16 cellular contexts compared by ENCODE assay signal in the genomic region with DNA sequence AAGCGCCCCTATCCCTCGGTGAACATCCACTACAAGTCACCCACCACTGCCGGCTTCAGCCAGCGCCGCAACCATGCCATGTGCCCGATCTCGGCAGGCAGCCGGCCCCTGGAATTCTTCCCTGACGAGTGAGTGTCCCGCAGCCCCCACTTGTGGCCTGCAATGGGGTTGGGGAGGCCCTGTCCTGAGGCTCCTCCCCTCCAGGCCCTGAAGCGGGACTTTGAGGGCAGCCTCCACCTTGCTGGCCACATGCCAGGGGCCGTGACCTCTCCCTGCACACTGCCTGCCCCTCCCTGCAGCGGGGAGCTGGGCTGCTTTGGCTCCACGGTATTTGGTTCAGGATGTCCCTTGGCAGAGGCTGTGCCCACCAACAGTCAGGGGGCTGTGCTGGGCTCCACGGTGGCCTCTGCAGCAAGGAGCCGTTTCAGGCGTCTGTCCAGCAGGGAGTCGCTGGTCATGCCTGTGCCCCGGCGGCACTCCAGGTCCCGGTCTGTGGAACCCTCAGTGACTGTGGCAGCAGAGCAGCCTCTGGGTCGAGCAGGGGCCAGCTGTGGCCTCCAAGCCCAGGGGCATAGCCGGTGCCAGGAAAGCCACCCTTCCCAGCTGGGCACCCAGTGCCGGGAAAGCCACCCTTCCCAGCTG.
"Had no signal": no experiment of that assay in that cellular context is flagged by ENCODE, and none has a peak within 500 bp of the region (broad histone marks: within the 10 kb centered on the region; RNA-seq: fewer than 3 reads in every experiment).

No MANE protein-coding gene starts in this region.

- H3K4me1 ChIP-seq: sigmoid colon, testis had no signal

- H3K4me3 Mint-ChIP-seq: activated naive CD4-positive, alpha-beta T cell treated with anti-CD3 and anti-CD28 coated beads, Interleukin-2, amount 50 U/mL, for 24 hours; central memory CD8-positive, alpha-beta T cell; naive thymus-derived CD4-positive, alpha-beta T cell; stimulated activated naive CD8-positive, alpha-beta T cell treated with anti-CD3 and anti-CD28 coated beads, Interleukin-15, Interleukin-2, amounts not matched to agents 100 ng/mL and 50 ng/mL, for 24 hours had no signal

- H3K4me1 Mint-ChIP-seq: activated naive CD4-positive, alpha-beta T cell treated with anti-CD3 and anti-CD28 coated beads, Interleukin-2, amount 50 U/mL, for 24 hours; central memory CD8-positive, alpha-beta T cell had no signal

- H3K9me3 ChIP-seq: sigmoid colon, testis had no signal

- DNase-seq: activated CD4-positive, alpha-beta T cell treated with anti-CD3 and anti-CD28 coated beads, Interleukin-2, amount 50 U/mL, for 4 hours; activated CD4-positive, CD25-positive, alpha-beta regulatory T cell treated with anti-CD3 and anti-CD28 coated beads, Interleukin-2, amount 50 U/mL, for 72 hours; activated effector memory CD4-positive, alpha-beta T cell treated with Interleukin-2 at 50 U/mL for 16 hours; activated T-cell treated with anti-CD3 and anti-CD28 coated beads, Interleukin-2, amount 50 U/mL, for 1 hour; cortex of kidney; erythroblast; hippocampal formation; kidney glomerular epithelial cell; naive thymus-derived CD4-positive, alpha-beta T cell; sigmoid colon; T-helper 2 cell; testis had no signal

- H3K4me3 ChIP-seq: lung, sigmoid colon had no signal

- H3K27ac Mint-ChIP-seq: activated naive CD4-positive, alpha-beta T cell treated with anti-CD3 and anti-CD28 coated beads, Interleukin-2, amount 50 U/mL, for 24 hours; naive thymus-derived CD4-positive, alpha-beta T cell; stimulated activated naive CD8-positive, alpha-beta T cell treated with anti-CD3 and anti-CD28 coated beads, Interleukin-15, Interleukin-2, amounts not matched to agents 100 ng/mL and 50 ng/mL, for 24 hours had no signal

- ATAC-seq: naive thymus-derived CD4-positive, alpha-beta T cell had no signal

- H3K27ac ChIP-seq: testis had no signal

- H3K27me3 Mint-ChIP-seq: activated naive CD4-positive, alpha-beta T cell treated with anti-CD3 and anti-CD28 coated beads, Interleukin-2, amount 50 U/mL, for 24 hours; central memory CD8-positive, alpha-beta T cell; naive thymus-derived CD4-positive, alpha-beta T cell; stimulated activated naive CD8-positive, alpha-beta T cell treated with anti-CD3 and anti-CD28 coated beads, Interleukin-15, Interleukin-2, amounts not matched to agents 100 ng/mL and 50 ng/mL, for 24 hours had no signal

- H3K27me3 ChIP-seq: sigmoid colon, testis had no signal

- H3K9me3 Mint-ChIP-seq: activated naive CD4-positive, alpha-beta T cell treated with anti-CD3 and anti-CD28 coated beads, Interleukin-2, amount 50 U/mL, for 24 hours; central memory CD8-positive, alpha-beta T cell; naive thymus-derived CD4-positive, alpha-beta T cell; stimulated activated naive CD8-positive, alpha-beta T cell treated with anti-CD3 and anti-CD28 coated beads, Interleukin-15, Interleukin-2, amounts not matched to agents 100 ng/mL and 50 ng/mL, for 24 hours had no signal
